Comparison of ENCODE assay signal across 25 cellular contexts in the genomic region with DNA sequence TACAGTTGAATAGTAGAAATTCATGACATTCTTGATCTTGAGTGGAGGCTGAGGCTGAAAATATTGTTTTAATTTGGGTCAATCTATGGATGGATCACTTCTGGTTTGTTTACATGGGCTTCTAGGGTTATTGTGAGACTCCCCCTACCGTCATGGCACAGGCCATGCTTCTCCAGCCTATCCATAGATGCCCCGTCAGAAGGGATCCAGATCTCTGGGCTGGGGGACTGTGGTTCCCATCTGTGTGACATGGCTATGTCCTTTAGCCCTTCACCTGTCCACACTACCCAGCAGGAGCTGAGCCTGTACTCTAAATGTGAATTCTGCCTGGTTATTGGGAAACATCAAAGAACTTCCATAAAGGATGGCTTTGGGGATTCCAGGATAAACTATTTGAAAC.
DNase-seq lines count a peak whose midpoint lies in the region; ATAC-seq and TF ChIP-seq lines count a peak whose summit lies in the region.
"Had no signal": no experiment of that assay in that cellular context is flagged by ENCODE, and none has a peak within 500 bp of the region (broad histone marks: within the 10 kb centered on the region; RNA-seq: fewer than 3 reads in every experiment).

No MANE protein-coding gene starts in this region.

- H3K27ac ChIP-seq in breast epithelium, result no peak overlapping the region
- no peak overlapping the region for H3K27ac ChIP-seq in IMR-90 (ENCODE audit: insufficient read depth, low read length)
- H3K27ac ChIP-seq: BLaER1, neural progenitor cell, transverse colon, VCaP had no signal

- H2BK15ac ChIP-seq in IMR-90 (ENCODE audit: low read depth, low read length), result no peak overlapping the region

- CTCF ChIA-PET in MCF 10A (lab: Yijun Ruan, JAX) (interaction anchor here (0.6 to 0.9 kb wide), 2 partner anchors 34 to 222 kb away, joined by 3 read pairs; no protein-coding TSS in a partner anchor), IMR-90 (lab: Yijun Ruan, JAX) (no interaction called here)

- H3K79me1 ChIP-seq in IMR-90 (ENCODE audit: low read depth in 1 of 2, low read length in 2 of 2), result no peaks in the 10 kb centered on the region

- peak overlapping the region; percentile 29 for H2AFZ ChIP-seq in IMR-90 (replicated peaks; ENCODE audit: low read length, poor library complexity)
- H2AFZ ChIP-seq: neural progenitor cell had no signal

- H3K18ac ChIP-seq in IMR-90 (ENCODE audit: low read depth, low read length), result no peak overlapping the region

- no peak overlapping the region for H3K4ac ChIP-seq in IMR-90 (ENCODE audit: low read depth, low read length)

- no peaks in the 10 kb centered on the region for H3K9me3 Mint-ChIP-seq in MCF 10A (ENCODE audit: unreplicated experiment)
- H3K9me3 Mint-ChIP-seq: activated CD4-positive, alpha-beta T cell treated with anti-CD3 and anti-CD28 coated beads, Interleukin-2, amount 10 ng/mL, durations not matched to agents 24 days and 14 days; central memory CD8-positive, alpha-beta T cell had no signal

- no peak overlapping the region for H3K4me3 Mint-ChIP-seq in MCF 10A (ENCODE audit: unreplicated experiment)
- H3K4me3 Mint-ChIP-seq: activated CD4-positive, alpha-beta T cell treated with anti-CD3 and anti-CD28 coated beads, Interleukin-2, amount 10 ng/mL, durations not matched to agents 24 days and 14 days; central memory CD8-positive, alpha-beta T cell; neural progenitor cell had no signal

- H3K27me3 ChIP-seq in breast epithelium, result no peaks in the 10 kb centered on the region
- no peaks in the 10 kb centered on the region for H3K27me3 ChIP-seq in IMR-90 (ENCODE audit: control insufficient read depth, insufficient read depth, low read length)
- H3K27me3 ChIP-seq: BLaER1, neural progenitor cell, transverse colon had no signal

- H3K9ac ChIP-seq in IMR-90 (ENCODE audit: low read depth, low read length), result no peak overlapping the region
- H3K9ac ChIP-seq: BLaER1, neural progenitor cell had no signal

- H4K20me1 ChIP-seq in IMR-90 (ENCODE audit: insufficient read depth, low read length), result no peaks in the 10 kb centered on the region
- H4K20me1 ChIP-seq: BLaER1 had no signal

- no peak overlapping the region for H4K91ac ChIP-seq in IMR-90 (ENCODE audit: insufficient read depth, low read depth, low read length)

- dilution Hi-C loops in IMR-90 (cut with HindIII; ENCODE audit: low sequenced_read_pairs, unreplicated experiment), result no loop called here

- intact Hi-C loops in MCF 10A (cut with micrococcal nuclease), result no loop called here
- intact Hi-C loops in breast epithelium (cut with DNase I; ENCODE audit: low total_unique reads), result no loop called here
- intact Hi-C loops in IMR-90 (cut with micrococcal nuclease), result no loop called here

- no peak overlapping the region for H4K8ac ChIP-seq in IMR-90 (ENCODE audit: low read depth in 2 of 2, low read length in 2 of 2)

- no peak overlapping the region for H3K23ac ChIP-seq in IMR-90 (ENCODE audit: low read depth, low read length)

- peaks cover 7% of the 10 kb centered on the region for H3K36me3 Mint-ChIP-seq in MCF 10A (ENCODE audit: insufficient read depth, unreplicated experiment)
- H3K36me3 Mint-ChIP-seq: neural progenitor cell had no signal

- POLR2A ChIA-PET in MCF 10A (lab: Yijun Ruan, JAX) (no interaction called here), IMR-90 (lab: Charles Lee; ENCODE audit: unreplicated experiment) (no interaction called here)

- H3K27ac Mint-ChIP-seq in MCF 10A (ENCODE audit: low read depth, unreplicated experiment), result no peak overlapping the region
- H3K27ac Mint-ChIP-seq: activated CD4-positive, alpha-beta T cell treated with anti-CD3 and anti-CD28 coated beads, Interleukin-2, amount 10 ng/mL, durations not matched to agents 24 days and 14 days; neural progenitor cell; progenitor cell of endocrine pancreas had no signal

- no peaks in the 10 kb centered on the region for H3K27me3 Mint-ChIP-seq in MCF 10A (ENCODE audit: insufficient read depth, unreplicated experiment)
- H3K27me3 Mint-ChIP-seq: activated CD4-positive, alpha-beta T cell treated with anti-CD3 and anti-CD28 coated beads, Interleukin-2, amount 10 ng/mL, durations not matched to agents 24 days and 14 days; central memory CD8-positive, alpha-beta T cell; progenitor cell of endocrine pancreas had no signal

- H3K4me3 ChIP-seq in breast epithelium (no peak overlapping the region), IMR-90 (ENCODE audit: insufficient read depth, low read depth, low read length) (no peak overlapping the region), cardiac fibroblast (replicated peaks in 1 of 2; ENCODE audit: low read depth in 2 of 2, low read length in 2 of 2) (no peak overlapping the region)
- H3K4me3 ChIP-seq: BLaER1, neural progenitor cell, transverse colon had no signal

- in situ Hi-C loops in IMR-90 (cut with MboI; ENCODE audit: low sequenced_read_pairs), result no loop called here

- H3K4me1 ChIP-seq in breast epithelium (no peaks in the 10 kb centered on the region), IMR-90 (ENCODE audit: control insufficient read depth, insufficient read depth, low read length) (no peaks in the 10 kb centered on the region)
- H3K4me1 ChIP-seq: BLaER1, neural progenitor cell, transverse colon had no signal

- no peaks in the 10 kb centered on the region for H3K9me1 ChIP-seq in IMR-90 (ENCODE audit: insufficient read depth, low read length)

- no peak overlapping the region for H2BK120ac ChIP-seq in IMR-90 (ENCODE audit: low read depth, low read length)

- TF ChIP-seq RAD21 in IMR-90 (IDR thresholded peaks at IDR 0.05; ENCODE audit: low read length), result no peak

- DNase-seq in MCF 10A (ENCODE audit: unreplicated experiment) (peak; percentile 5), breast epithelium (ENCODE audit: low spot score in 2 of 2) (no peak), IMR-90 (no peak), cardiac fibroblast (ENCODE audit: low read depth in 2 of 2) (no peak), GM03348 (ENCODE audit: low spot score) (no peak), H4 (ENCODE audit: low spot score) (no peak)
- no peak for DNase-seq in activated CD4-positive, alpha-beta T cell treated with anti-CD3 and anti-CD28 coated beads, Interleukin-2, amount 50 U/mL, for 4 hours
- no peak for DNase-seq in central memory CD4-positive, alpha-beta T cell
- DNase-seq: activated CD4-positive, alpha-beta T cell treated with anti-CD3 and anti-CD28 coated beads, Interleukin-2, amount 10 ng/mL, durations not matched to agents 24 days and 14 days; activated naive CD4-positive, alpha-beta T cell treated with anti-CD3 and anti-CD28 coated beads, Interleukin-2, amount 50 U/mL, for 16 hours; amygdala; COR-L47; DMS79; foreskin fibroblast; left colon; NCI-H1092; NCI-H187; NCI-H748 treated with DMSO at 0.1 percent for 48 hours; stimulated activated CD8-positive, alpha-beta memory T cell treated with anti-CD3 and anti-CD28 coated beads, Interleukin-4, amount 100 ng/mL, for 48 hours; transverse colon had no signal

- no peak overlapping the region for H3K14ac ChIP-seq in IMR-90 (replicated peaks; ENCODE audit: low read depth, low read length)

- no peak overlapping the region for H2AK9ac ChIP-seq in IMR-90 (replicated peaks; ENCODE audit: low read depth, low read length, poor library complexity)

- TF ChIP-seq CTCF in MCF 10A (IDR thresholded peaks at IDR 0.05; ENCODE audit: unreplicated experiment) (no peak), breast epithelium (IDR thresholded peaks at IDR 0.05) (no peak), IMR-90 (conservative IDR thresholded peaks at IDR 0.05; ENCODE audit: low read depth, low read length) (no peak), cardiac fibroblast (IDR thresholded peaks at IDR 0.05; ENCODE audit: low read depth, low read length) (peak; percentile 19)

- H2BK5ac ChIP-seq in IMR-90 (ENCODE audit: low read depth, low read length, poor library complexity, severe bottlenecking), result no peak overlapping the region

- no peaks in the 10 kb centered on the region for H3K4me1 Mint-ChIP-seq in MCF 10A (ENCODE audit: insufficient read depth, unreplicated experiment)
- H3K4me1 Mint-ChIP-seq: activated CD4-positive, alpha-beta T cell treated with anti-CD3 and anti-CD28 coated beads, Interleukin-2, amount 10 ng/mL, durations not matched to agents 24 days and 14 days; central memory CD8-positive, alpha-beta T cell had no signal

- no TSS peak for BruUV-seq in MCF 10A (replicated peaks; lab: Mats Ljungman, UMichigan)
- BruUV-seq in IMR-90 (replicated peaks; lab: Mats Ljungman, UMichigan), result no TSS peak

- H2BK20ac ChIP-seq in IMR-90 (ENCODE audit: low read depth, low read length), result no peak overlapping the region

- no peak overlapping the region for H3K4me2 ChIP-seq in IMR-90 (ENCODE audit: low read depth, low read length)
- H3K4me2 ChIP-seq: BLaER1, neural progenitor cell had no signal

- TF ChIP-seq POLR2A in breast epithelium (IDR thresholded peaks at IDR 0.05) (no peak), IMR-90 (IDR thresholded peaks at IDR 0.05; ENCODE audit: low read depth, low read length) (no peak)

- H3K36me3 ChIP-seq in breast epithelium (no peaks in the 10 kb centered on the region), IMR-90 (ENCODE audit: control insufficient read depth, insufficient read depth, low read length) (no peaks in the 10 kb centered on the region)
- H3K36me3 ChIP-seq: BLaER1, neural progenitor cell, transverse colon had no signal

- H3K56ac ChIP-seq in IMR-90 (ENCODE audit: extremely low read depth, insufficient read depth, low read length), result no peak overlapping the region

- H4K5ac ChIP-seq in IMR-90 (ENCODE audit: low read depth, low read length), result no peak overlapping the region

- no peak for ATAC-seq in IMR-90 (ENCODE audit: low read depth)
- ATAC-seq: left colon had no signal

- no CpG with 5 or more reads among the region's 2 CpGs for WGBS in IMR-90 (ENCODE audit: extremely low coverage in 2 of 2, insufficient read length in 1 of 2), 2 experiments

- H3K9me3 ChIP-seq in breast epithelium (peaks cover 5 to 13% of the 10 kb centered on the region in 2 donors), IMR-90 (ENCODE audit: control insufficient read depth, insufficient read depth, low read length) (no peaks in the 10 kb centered on the region)
- H3K9me3 ChIP-seq: BLaER1, transverse colon had no signal

- no peak overlapping the region for H2AK5ac ChIP-seq in IMR-90 (ENCODE audit: low read depth, low read length)

TF ChIP-seq in IMR-90, 13 proteins besides CTCF, POLR2A, EP300 and RAD21 (continues in another document):
- no peak for TF ChIP-seq SMC3 (IDR thresholded peaks at IDR 0.05; ENCODE audit: low read depth, low read length)
- no peak for TF ChIP-seq CHD1 (IDR thresholded peaks at IDR 0.05; ENCODE audit: low read depth, low read length)
- TF ChIP-seq FOS (IDR thresholded peaks at IDR 0.05; ENCODE audit: low read depth, low read length), result no peak
- TF ChIP-seq RFX5 (IDR thresholded peaks at IDR 0.05; ENCODE audit: low read depth, low read length), result no peak
- no peak for TF ChIP-seq MAFK (IDR thresholded peaks at IDR 0.05; ENCODE audit: low read depth, low read length)
- TF ChIP-seq MAZ (IDR thresholded peaks at IDR 0.05; ENCODE audit: borderline replicate concordance, low read depth, low read length), result no peak
- no peak for TF ChIP-seq CEBPB (IDR thresholded peaks at IDR 0.05; ENCODE audit: low read depth, low read length)
